Comparison of ENCODE assay signal across 2 cellular contexts in genomic region chr7:150003304-150003810, GRCh38.
TF ChIP-seq lines count a peak whose summit lies in the region.

No MANE protein-coding gene starts in this region.

TF ChIP-seq in HEK293T, 16 proteins besides CTCF, POLR2A, EP300 and RAD21 (continued from another document):
- TF ChIP-seq FOXM1 (IDR thresholded peaks at IDR 0.05; ENCODE audit: borderline replicate concordance), result no peak

TF ChIP-seq in GM23338, 12 proteins besides CTCF, POLR2A, EP300 and RAD21 (continued from another document):
- TF ChIP-seq CREB1 (CRISPR knock-in tag; IDR thresholded peaks at IDR 0.05; ENCODE audit: low read depth), result no peak
- no peak for TF ChIP-seq ZNF331 (CRISPR knock-in tag; IDR thresholded peaks at IDR 0.05; ENCODE audit: low read depth)
- TF ChIP-seq ZNF462 (CRISPR knock-in tag; IDR thresholded peaks at IDR 0.05), result no peak
- TF ChIP-seq NANOG (IDR thresholded peaks at IDR 0.05; ENCODE audit: borderline replicate concordance), result no peak
- TF ChIP-seq ETS1 (IDR thresholded peaks at IDR 0.05), result no peak
